Comparison of ENCODE assay signal across 9 cellular contexts in the genomic region with DNA sequence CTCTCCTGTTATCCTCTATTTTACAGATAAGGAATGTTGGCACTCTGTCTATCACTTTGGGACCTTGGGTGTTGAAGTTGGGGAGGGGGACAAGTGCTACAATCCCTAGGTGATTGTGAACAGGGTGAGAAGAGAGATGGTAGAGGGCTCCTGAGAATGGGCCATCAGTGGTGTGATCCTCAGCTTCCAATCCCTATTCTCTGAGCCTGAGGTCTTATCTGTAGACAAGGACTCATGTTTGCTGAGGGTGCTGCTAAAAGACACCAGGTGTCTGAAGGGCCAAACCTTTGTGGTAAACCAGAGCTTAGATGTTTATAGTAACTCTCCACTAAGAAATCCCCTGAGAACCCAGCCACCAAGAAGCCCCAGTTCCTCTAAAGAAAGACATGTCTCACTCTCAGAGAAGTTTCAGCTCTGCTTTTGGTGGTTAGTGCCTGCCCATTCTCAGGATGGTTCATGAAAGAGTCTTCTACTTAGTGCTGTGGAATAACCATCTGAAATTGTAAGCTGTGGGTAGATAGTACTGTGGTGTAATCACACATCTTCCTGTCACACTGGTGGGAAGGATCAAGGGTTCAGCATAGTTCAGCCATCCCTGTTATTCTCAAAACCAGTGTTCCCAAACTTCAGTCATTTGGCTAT.
DNase-seq lines count a peak whose midpoint lies in the region; ATAC-seq and TF ChIP-seq lines count a peak whose summit lies in the region.
"Had no signal": no experiment of that assay in that cellular context is flagged by ENCODE, and none has a peak within 500 bp of the region (broad histone marks: within the 10 kb centered on the region; RNA-seq: fewer than 3 reads in every experiment).

No MANE protein-coding gene starts in this region.

- H3K4me3 ChIP-seq in KMS-11 (IDR thresholded peaks at IDR 0.05; ENCODE audit: insufficient read depth, low read depth, low read length), result no peak overlapping the region

- peaks cover 24% of the 10 kb centered on the region for H3K4me1 Mint-ChIP-seq in activated T-cell treated with anti-CD3 and anti-CD28 coated beads, Interleukin-2, amount 50 U/mL, for 24 hours (ENCODE audit: low read depth)

- H3K9me3 Mint-ChIP-seq in activated T-cell treated with anti-CD3 and anti-CD28 coated beads, Interleukin-2, amount 50 U/mL, for 24 hours, result no peaks in the 10 kb centered on the region

- H3K27me3 ChIP-seq in KMS-11 (ENCODE audit: insufficient read depth, low read depth), result no peaks in the 10 kb centered on the region

- H3K27ac Mint-ChIP-seq in activated T-cell treated with anti-CD3 and anti-CD28 coated beads, Interleukin-2, amount 50 U/mL, for 24 hours, result peak overlapping the region; percentile 20

- peaks cover 62% of the 10 kb centered on the region for H3K4me1 ChIP-seq in KMS-11 (ENCODE audit: low read depth, poor library complexity, severe bottlenecking)

- no peak for TF ChIP-seq CTCF in KMS-11 (conservative IDR thresholded peaks at IDR 0.05; ENCODE audit: low read depth, low read length)

- H4K20me1 ChIP-seq in KMS-11 (ENCODE audit: insufficient read depth), result no peaks in the 10 kb centered on the region

- H3K79me2 ChIP-seq in KMS-11 (ENCODE audit: insufficient read depth, low read depth), result no peaks in the 10 kb centered on the region

- peak overlapping the region; percentile 72 for H3K27ac ChIP-seq in KMS-11
- H3K27ac ChIP-seq: RWPE1 had no signal

- H3K27me3 Mint-ChIP-seq in activated T-cell treated with anti-CD3 and anti-CD28 coated beads, Interleukin-2, amount 50 U/mL, for 24 hours, result no peaks in the 10 kb centered on the region

- no peak for DNase-seq in activated T-cell treated with anti-CD3 and anti-CD28 coated beads, Interleukin-2, amount 50 U/mL, for 24 hours
- no peak for DNase-seq in activated T-cell treated with anti-CD3 and anti-CD28 coated beads, Interleukin-2, amount 50 U/mL, for 1 hour
- DNase-seq in stimulated activated CD8-positive, alpha-beta memory T cell treated with anti-CD3 and anti-CD28 coated beads, Interleukin-15, amount 100 ng/mL, for 48 hours (ENCODE audit: low read depth in 2 of 2), result peak; percentile 13 to 19
- DNase-seq in AG08396 (ENCODE audit: low spot score) (no peak), NCI-H2107 (lab: John Stamatoyannopoulos, UW) (no peak), HPDE6-E6E7 (ENCODE audit: extremely low spot score) (no peak)

- no peak overlapping the region; the same call in 1 of the 2 replicates for H3K9ac ChIP-seq in KMS-11

- H3K4me2 ChIP-seq in KMS-11, result peak overlapping the region; percentile 49

- H2AFZ ChIP-seq in KMS-11 (ENCODE audit: low read depth), result no peak overlapping the region

- no peaks in the 10 kb centered on the region for H3K36me3 ChIP-seq in KMS-11 (ENCODE audit: insufficient read depth)

- H3K36me3 Mint-ChIP-seq in activated T-cell treated with anti-CD3 and anti-CD28 coated beads, Interleukin-2, amount 50 U/mL, for 24 hours (ENCODE audit: low read depth), result no peaks in the 10 kb centered on the region

- peak; percentile 91 for ATAC-seq in HG02588 (IDR thresholded peaks at IDR 0.05; ENCODE audit: unreplicated experiment)

- H3K4me3 Mint-ChIP-seq in activated T-cell treated with anti-CD3 and anti-CD28 coated beads, Interleukin-2, amount 50 U/mL, for 24 hours, result no peak overlapping the region

Comparison
In these comparisons a context has a peak if more than half of its experiments do, and no peak if none do; other contexts are left out.
1. DNase-seq: peak in stimulated activated CD8-positive, alpha-beta memory T cell treated with anti-CD3 and anti-CD28 coated beads, Interleukin-15, amount 100 ng/mL, for 48 hours (2 of 2); none in activated T-cell treated with anti-CD3 and anti-CD28 coated beads, Interleukin-2, amount 50 U/mL, for 24 hours (single experiment), activated T-cell treated with anti-CD3 and anti-CD28 coated beads, Interleukin-2, amount 50 U/mL, for 1 hour (single experiment), AG08396 (single experiment), NCI-H2107 (single experiment) and HPDE6-E6E7 (single experiment).